ENCODE assay signal across 10 cellular contexts in genomic region chr7:99679032-99679399, GRCh38. TPM values are rescaled to one million over a fixed set of nuclear protein-coding genes. Genes with fewer than 3 reads are reported as not detected.
DNase-seq lines count a peak whose midpoint lies in the region; ATAC-seq and TF ChIP-seq lines count a peak whose summit lies in the region.
"Had no signal": no experiment of that assay in that cellular context is flagged by ENCODE, and none has a peak within 500 bp of the region (broad histone marks: within the 10 kb centered on the region; RNA-seq: fewer than 3 reads in every experiment).

No MANE protein-coding gene starts in this region.

- intact Hi-C loops in natural killer cell (cut with micrococcal nuclease), result no loop called here

- peaks cover 28% of the 10 kb centered on the region for H3K9me3 Mint-ChIP-seq in mesothelial cell of epicardium
- H3K9me3 Mint-ChIP-seq in activated T-cell treated with anti-CD3 and anti-CD28 coated beads, Interleukin-2, amount 50 U/mL, for 24 hours, result no peaks in the 10 kb centered on the region
- no peaks in the 10 kb centered on the region for H3K9me3 Mint-ChIP-seq in natural killer cell
- no peaks in the 10 kb centered on the region for H3K9me3 Mint-ChIP-seq in activated CD4-positive, alpha-beta T cell treated with anti-CD3 and anti-CD28 coated beads, Interleukin-2, amount 10 ng/mL, durations not matched to agents 7 days and 5 days

- H3K4me1 Mint-ChIP-seq in mesothelial cell of epicardium (peaks cover 28% of the 10 kb centered on the region), natural killer cell (peaks cover 0 to 6% of the 10 kb centered on the region in 2 donors)
- peaks cover 21% of the 10 kb centered on the region for H3K4me1 Mint-ChIP-seq in activated T-cell treated with anti-CD3 and anti-CD28 coated beads, Interleukin-2, amount 50 U/mL, for 24 hours (ENCODE audit: low read depth)
- peaks cover 13% of the 10 kb centered on the region for H3K4me1 Mint-ChIP-seq in activated CD4-positive, alpha-beta T cell treated with anti-CD3 and anti-CD28 coated beads, Interleukin-2, amount 10 ng/mL, durations not matched to agents 7 days and 5 days

- H3K27ac Mint-ChIP-seq in mesothelial cell of epicardium (peak overlapping the region; percentile 68), natural killer cell (no peak overlapping the region)
- no peak overlapping the region for H3K27ac Mint-ChIP-seq in activated T-cell treated with anti-CD3 and anti-CD28 coated beads, Interleukin-2, amount 50 U/mL, for 24 hours
- no peak overlapping the region for H3K27ac Mint-ChIP-seq in activated CD4-positive, alpha-beta T cell treated with anti-CD3 and anti-CD28 coated beads, Interleukin-2, amount 10 ng/mL, durations not matched to agents 7 days and 5 days

- DNase-seq in AG08396 (ENCODE audit: low spot score) (peak; percentile 52), LoVo (ENCODE audit: low spot score) (peak; percentile 96), mesothelial cell of epicardium (ENCODE audit: low spot score in 2 of 2, unreplicated experiment in 2 of 2) (no peak), dedifferentiated amniotic fluid mesenchymal stem cell (ENCODE audit: extremely low spot score) (no peak), natural killer cell (no peak)
- no peak for DNase-seq in activated T-cell treated with anti-CD3 and anti-CD28 coated beads, Interleukin-2, amount 50 U/mL, for 24 hours
- DNase-seq in activated CD4-positive, alpha-beta T cell treated with anti-CD3 and anti-CD28 coated beads, Interleukin-2, amount 10 ng/mL, durations not matched to agents 7 days and 5 days, result no peak

- TF ChIP-seq CTCF in mesothelial cell of epicardium (IDR thresholded peaks at IDR 0.05; ENCODE audit: unreplicated experiment) (no peak), natural killer cell (IDR thresholded peaks at IDR 0.05) (no peak)

- POLR2A ChIA-PET in activated CD4-positive, alpha-beta T cell treated with anti-CD3 and anti-CD28 coated beads, Interleukin-2, amount 10 ng/mL, durations not matched to agents 7 days and 5 days (lab: Charles Lee), result no interaction called here

- H3K36me3 ChIP-seq in endocrine pancreas (ENCODE audit: control insufficient read depth, insufficient read depth, low read length), result no peaks in the 10 kb centered on the region
- H3K36me3 ChIP-seq: BLaER1 treated with 17β-estradiol and CSF1 and Interleukin-3, amounts not matched to agents 10 nM and 100 nM had no signal

- no peak overlapping the region for H3K9ac ChIP-seq in endocrine pancreas (ENCODE audit: control insufficient read depth, insufficient read depth, low read length)
- H3K9ac ChIP-seq: BLaER1 treated with 17β-estradiol and CSF1 and Interleukin-3, amounts not matched to agents 10 nM and 100 nM had no signal

- no peak for ATAC-seq in natural killer cell

- peak overlapping the region; percentile 34 for H3K4me3 ChIP-seq in endocrine pancreas (ENCODE audit: control insufficient read depth, insufficient read depth, low read length)
- H3K4me3 ChIP-seq: BLaER1 treated with 17β-estradiol and CSF1 and Interleukin-3, amounts not matched to agents 10 nM and 100 nM had no signal

- no peaks in the 10 kb centered on the region for H3K4me1 ChIP-seq in endocrine pancreas (ENCODE audit: control insufficient read depth, insufficient read depth, low read length)

- H3K36me3 Mint-ChIP-seq in mesothelial cell of epicardium (peaks cover 12% of the 10 kb centered on the region), natural killer cell (peaks cover 7% of the 10 kb centered on the region)
- H3K36me3 Mint-ChIP-seq in activated T-cell treated with anti-CD3 and anti-CD28 coated beads, Interleukin-2, amount 50 U/mL, for 24 hours (ENCODE audit: low read depth), result peaks cover 8% of the 10 kb centered on the region
- H3K36me3 Mint-ChIP-seq in activated CD4-positive, alpha-beta T cell treated with anti-CD3 and anti-CD28 coated beads, Interleukin-2, amount 10 ng/mL, durations not matched to agents 7 days and 5 days (ENCODE audit: low read depth), result peaks cover 2% of the 10 kb centered on the region

- CTCF ChIA-PET in activated CD4-positive, alpha-beta T cell treated with anti-CD3 and anti-CD28 coated beads, Interleukin-2, amount 10 ng/mL, durations not matched to agents 7 days and 5 days (lab: Charles Lee), result no interaction called here

- H3K27me3 Mint-ChIP-seq in mesothelial cell of epicardium (ENCODE audit: low read depth), result no peaks in the 10 kb centered on the region
- no peaks in the 10 kb centered on the region for H3K27me3 Mint-ChIP-seq in activated T-cell treated with anti-CD3 and anti-CD28 coated beads, Interleukin-2, amount 50 U/mL, for 24 hours
- peaks cover 4 to 13% of the 10 kb centered on the region in 2 donors for H3K27me3 Mint-ChIP-seq in natural killer cell (ENCODE audit: low read depth in 2 of 2)
- no peaks in the 10 kb centered on the region for H3K27me3 Mint-ChIP-seq in activated CD4-positive, alpha-beta T cell treated with anti-CD3 and anti-CD28 coated beads, Interleukin-2, amount 10 ng/mL, durations not matched to agents 7 days and 5 days

- H3K4me3 Mint-ChIP-seq in mesothelial cell of epicardium (peak overlapping the region; percentile 44), natural killer cell (no peak overlapping the region)
- H3K4me3 Mint-ChIP-seq in activated T-cell treated with anti-CD3 and anti-CD28 coated beads, Interleukin-2, amount 50 U/mL, for 24 hours, result no peak overlapping the region
- no peak overlapping the region for H3K4me3 Mint-ChIP-seq in activated CD4-positive, alpha-beta T cell treated with anti-CD3 and anti-CD28 coated beads, Interleukin-2, amount 10 ng/mL, durations not matched to agents 7 days and 5 days

- H3K9me3 ChIP-seq in endocrine pancreas (ENCODE audit: control insufficient read depth, low read length), result no peaks in the 10 kb centered on the region

- H3K27me3 ChIP-seq in endocrine pancreas (ENCODE audit: control insufficient read depth, insufficient read depth, low read length), result no peaks in the 10 kb centered on the region
- H3K27me3 ChIP-seq: BLaER1 treated with 17β-estradiol and CSF1 and Interleukin-3, amounts not matched to agents 10 nM and 100 nM had no signal

RNA-seq across cellular contexts. Expression of gene CYP3A5, which starts 0.8 kb away (rescaled TPM):
- total RNA-seq in mesothelial cell of epicardium (9.0 to 10.1 TPM (median 9.2 TPM) in 3 replicates), natural killer cell (under 1 TPM in 1 of 3 donors, not detected in 2; 0.14 TPM)
- not detected for total RNA-seq in activated CD4-positive, alpha-beta T cell treated with anti-CD3 and anti-CD28 coated beads, Interleukin-2, amount 10 ng/mL, durations not matched to agents 7 days and 5 days

RNA-seq across cellular contexts. Expression of gene CYP3A7, which starts 56.0 kb away (rescaled TPM):
- total RNA-seq in mesothelial cell of epicardium, result 0.33 TPM in 1 of 3 replicates, not detected in the others
- total RNA-seq in natural killer cell, result not detected
- not detected for total RNA-seq in activated CD4-positive, alpha-beta T cell treated with anti-CD3 and anti-CD28 coated beads, Interleukin-2, amount 10 ng/mL, durations not matched to agents 7 days and 5 days
- total RNA-seq: activated CD8-positive, alpha-beta memory T cell treated with anti-CD3 and anti-CD28 coated beads for 36 hours had no signal

Comparison
In these comparisons a context has a peak if more than half of its experiments do, and no peak if none do; other contexts are left out.
1. DNase-seq: peak in AG08396 (single experiment) and LoVo (single experiment); none in mesothelial cell of epicardium (0 of 2), activated T-cell treated with anti-CD3 and anti-CD28 coated beads, Interleukin-2, amount 50 U/mL, for 24 hours (single experiment), dedifferentiated amniotic fluid mesenchymal stem cell (single experiment), natural killer cell (single experiment) and activated CD4-positive, alpha-beta T cell treated with anti-CD3 and anti-CD28 coated beads, Interleukin-2, amount 10 ng/mL, durations not matched to agents 7 days and 5 days (single experiment).